ENCODE assay signal across 1 cellular context in the genomic region with DNA sequence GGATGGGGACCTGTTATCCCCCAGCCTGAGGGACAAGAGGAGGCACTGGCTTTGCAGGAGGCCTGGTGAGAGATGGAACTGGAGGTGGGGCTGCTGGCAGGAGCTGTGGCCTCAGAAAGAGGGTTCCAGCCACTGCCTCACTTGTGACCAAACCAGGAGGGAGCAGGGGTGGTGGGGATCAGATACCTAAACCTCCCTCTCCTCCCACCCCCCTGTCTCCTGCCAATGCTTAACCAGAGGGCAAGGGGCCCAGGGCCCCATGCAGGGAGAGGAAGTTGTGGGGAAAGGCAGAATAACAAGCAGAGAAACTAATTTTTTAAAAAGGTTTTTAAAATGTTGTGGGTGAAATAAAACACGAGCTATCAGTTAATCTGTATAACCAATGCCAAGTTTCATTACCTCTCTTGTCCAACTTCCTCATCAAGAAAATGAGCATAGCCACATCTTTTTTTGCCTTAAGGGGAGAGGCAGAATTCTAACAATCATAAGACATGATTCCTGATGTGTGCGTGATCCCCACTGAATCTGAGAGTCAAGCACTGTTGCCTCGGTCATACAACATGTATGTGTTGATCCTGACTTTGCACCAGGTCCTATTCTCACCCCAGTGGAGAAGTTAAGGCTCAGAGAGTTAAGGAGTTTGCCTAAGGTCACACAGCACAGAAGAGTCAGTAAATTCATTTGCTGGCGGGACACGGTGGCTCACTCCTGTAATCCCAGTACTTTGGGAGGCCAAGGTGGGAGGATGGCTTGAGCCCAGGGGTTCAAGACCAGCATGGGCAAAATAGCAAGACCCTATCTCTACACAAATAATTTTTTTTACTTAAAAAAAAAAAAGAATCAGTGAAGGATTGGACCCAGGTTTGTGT.
TF ChIP-seq lines count a peak whose summit lies in the region.

No MANE protein-coding gene starts in this region.

TF ChIP-seq in HepG2, 621 proteins besides CTCF, POLR2A, EP300 and RAD21:
- TF ChIP-seq U2AF1 (optimal IDR thresholded peaks at IDR 0.05; ENCODE audit: low read depth, low read length) = no peak
- no peak for TF ChIP-seq ZNF766 (CRISPR knock-in tag; IDR thresholded peaks at IDR 0.05; ENCODE audit: borderline replicate concordance)
- no peak for TF ChIP-seq ZSCAN22 (CRISPR knock-in tag; IDR thresholded peaks at IDR 0.05)
- TF ChIP-seq, protein P1, sequence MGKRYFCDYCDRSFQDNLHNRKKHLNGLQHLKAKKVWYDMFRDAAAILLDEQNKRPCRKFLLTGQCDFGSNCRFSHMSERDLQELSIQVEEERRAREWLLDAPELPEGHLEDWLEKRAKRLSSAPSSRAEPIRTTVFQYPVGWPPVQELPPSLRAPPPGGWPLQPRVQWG (CRISPR knock-in tag; IDR thresholded peaks at IDR 0.05; ENCODE audit: borderline replicate concordance, low read depth) = no peak
- no peak for TF ChIP-seq DPF2 (CRISPR knock-in tag; IDR thresholded peaks at IDR 0.05; ENCODE audit: borderline replicate concordance, low read depth)
- no peak for TF ChIP-seq ARNTL (CRISPR knock-in tag; IDR thresholded peaks at IDR 0.05)
- TF ChIP-seq CENPX (CRISPR knock-in tag; IDR thresholded peaks at IDR 0.05) = no peak
- no peak for TF ChIP-seq FOSL2 (CRISPR knock-in tag; IDR thresholded peaks at IDR 0.05)
- no peak for TF ChIP-seq CBFB (CRISPR knock-in tag; IDR thresholded peaks at IDR 0.05)
- TF ChIP-seq, protein P2, sequence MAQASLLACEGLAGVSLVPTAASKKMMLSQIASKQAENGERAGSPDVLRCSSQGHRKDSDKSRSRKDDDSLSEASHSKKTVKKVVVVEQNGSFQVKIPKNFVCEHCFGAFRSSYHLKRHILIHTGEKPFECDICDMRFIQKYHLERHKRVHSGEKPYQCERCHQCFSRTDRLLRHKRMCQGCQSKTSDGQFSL (CRISPR knock-in tag; IDR thresholded peaks at IDR 0.05) = no peak
- no peak for TF ChIP-seq SIN3A (IDR thresholded peaks at IDR 0.05; ENCODE audit: borderline replicate concordance, low read depth, low read length)
- no peak for TF ChIP-seq ZSCAN29 (CRISPR knock-in tag; conservative IDR thresholded peaks at IDR 0.05)
- no peak for TF ChIP-seq THAP11 (CRISPR knock-in tag; IDR thresholded peaks at IDR 0.05)
- TF ChIP-seq, protein P3, sequence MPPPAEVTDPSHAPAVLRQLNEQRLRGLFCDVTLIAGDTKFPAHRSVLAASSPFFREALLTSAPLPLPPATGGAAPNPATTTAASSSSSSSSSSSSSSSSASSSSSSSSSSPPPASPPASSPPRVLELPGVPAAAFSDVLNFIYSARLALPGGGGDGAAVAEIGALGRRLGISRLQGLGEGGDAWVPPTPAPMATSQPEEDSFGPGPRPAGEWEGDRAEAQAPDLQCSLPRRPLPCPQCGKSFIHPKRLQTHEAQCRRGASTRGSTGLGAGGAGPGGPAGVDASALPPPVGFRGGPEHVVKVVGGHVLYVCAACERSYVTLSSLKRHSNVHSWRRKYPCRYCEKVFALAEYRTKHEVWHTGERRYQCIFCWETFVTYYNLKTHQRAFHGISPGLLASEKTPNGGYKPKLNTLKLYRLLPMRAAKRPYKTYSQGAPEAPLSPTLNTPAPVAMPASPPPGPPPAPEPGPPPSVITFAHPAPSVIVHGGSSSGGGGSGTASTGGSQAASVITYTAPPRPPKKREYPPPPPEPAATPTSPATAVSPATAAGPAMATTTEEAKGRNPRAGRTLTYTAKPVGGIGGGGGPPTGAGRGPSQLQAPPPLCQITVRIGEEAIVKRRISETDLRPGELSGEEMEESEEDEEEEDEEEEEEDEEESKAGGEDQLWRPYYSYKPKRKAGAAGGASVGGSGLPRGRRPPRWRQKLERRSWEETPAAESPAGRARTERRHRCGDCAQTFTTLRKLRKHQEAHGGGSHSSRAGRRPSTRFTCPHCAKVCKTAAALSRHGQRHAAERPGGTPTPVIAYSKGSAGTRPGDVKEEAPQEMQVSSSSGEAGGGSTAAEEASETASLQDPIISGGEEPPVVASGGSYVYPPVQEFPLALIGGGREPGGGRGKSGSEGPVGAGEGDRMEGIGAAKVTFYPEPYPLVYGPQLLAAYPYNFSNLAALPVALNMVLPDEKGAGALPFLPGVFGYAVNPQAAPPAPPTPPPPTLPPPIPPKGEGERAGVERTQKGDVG (CRISPR knock-in tag; IDR thresholded peaks at IDR 0.05; ENCODE audit: borderline replicate concordance) = no peak
- TF ChIP-seq, protein P4, sequence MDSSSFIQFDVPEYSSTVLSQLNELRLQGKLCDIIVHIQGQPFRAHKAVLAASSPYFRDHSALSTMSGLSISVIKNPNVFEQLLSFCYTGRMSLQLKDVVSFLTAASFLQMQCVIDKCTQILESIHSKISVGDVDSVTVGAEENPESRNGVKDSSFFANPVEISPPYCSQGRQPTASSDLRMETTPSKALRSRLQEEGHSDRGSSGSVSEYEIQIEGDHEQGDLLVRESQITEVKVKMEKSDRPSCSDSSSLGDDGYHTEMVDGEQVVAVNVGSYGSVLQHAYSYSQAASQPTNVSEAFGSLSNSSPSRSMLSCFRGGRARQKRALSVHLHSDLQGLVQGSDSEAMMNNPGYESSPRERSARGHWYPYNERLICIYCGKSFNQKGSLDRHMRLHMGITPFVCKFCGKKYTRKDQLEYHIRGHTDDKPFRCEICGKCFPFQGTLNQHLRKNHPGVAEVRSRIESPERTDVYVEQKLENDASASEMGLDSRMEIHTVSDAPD (CRISPR knock-in tag; IDR thresholded peaks at IDR 0.05) = no peak
- TF ChIP-seq, protein P5, sequence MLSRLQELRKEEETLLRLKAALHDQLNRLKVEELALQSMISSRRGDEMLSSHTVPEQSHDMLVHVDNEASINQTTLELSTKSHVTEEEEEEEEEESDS (CRISPR knock-in tag; IDR thresholded peaks at IDR 0.05; ENCODE audit: borderline replicate concordance) = no peak
